ENCODE assay signal across 17 cellular contexts in the genomic region with DNA sequence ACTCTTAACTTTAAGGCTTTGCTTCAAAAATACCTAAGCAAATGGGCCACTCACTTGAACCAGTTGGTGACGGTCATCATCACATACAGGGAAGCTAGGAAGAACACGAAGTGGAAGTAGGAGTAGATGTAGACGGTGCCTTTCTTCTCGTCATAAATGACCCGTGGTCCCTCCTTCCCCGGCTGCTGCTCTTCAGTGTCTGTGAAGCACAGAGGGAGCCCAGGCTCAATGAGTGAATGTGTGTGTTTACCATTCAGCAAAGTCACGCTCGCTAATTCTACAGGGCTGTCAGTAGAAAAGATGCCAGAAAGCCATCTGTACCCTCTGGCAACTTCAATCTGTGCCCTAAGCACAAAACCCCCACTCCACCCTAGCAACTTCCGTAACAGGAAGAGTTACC.
DNase-seq lines count a peak whose midpoint lies in the region; ATAC-seq and TF ChIP-seq lines count a peak whose summit lies in the region.
"Had no signal": no experiment of that assay in that cellular context is flagged by ENCODE, and none has a peak within 500 bp of the region (broad histone marks: within the 10 kb centered on the region; RNA-seq: fewer than 3 reads in every experiment).

No MANE protein-coding gene starts in this region.

- no peaks in the 10 kb centered on the region for H3K9me3 Mint-ChIP-seq in GM23338
- no peaks in the 10 kb centered on the region for H3K9me3 Mint-ChIP-seq in activated naive CD8-positive, alpha-beta T cell treated with anti-CD3 and anti-CD28 coated beads for 36 hours
- H3K9me3 Mint-ChIP-seq in activated CD4-positive, alpha-beta T cell treated with anti-CD3 and anti-CD28 coated beads, Interleukin-2, amount 10 ng/mL, durations not matched to agents 7 days and 5 days = no peaks in the 10 kb centered on the region
- H3K9me3 Mint-ChIP-seq: immature natural killer cell, natural killer cell had no signal

- peaks cover 63% of the 10 kb centered on the region for H3K36me3 Mint-ChIP-seq in GM23338 (ENCODE audit: low read depth)
- H3K36me3 Mint-ChIP-seq in activated naive CD8-positive, alpha-beta T cell treated with anti-CD3 and anti-CD28 coated beads for 36 hours = peaks cover 41% of the 10 kb centered on the region
- peaks cover 90% of the 10 kb centered on the region for H3K36me3 Mint-ChIP-seq in activated CD4-positive, alpha-beta T cell treated with anti-CD3 and anti-CD28 coated beads, Interleukin-2, amount 10 ng/mL, durations not matched to agents 7 days and 5 days (ENCODE audit: low read depth)
- H3K36me3 Mint-ChIP-seq: natural killer cell had no signal

- CTCF ChIA-PET in activated CD4-positive, alpha-beta T cell treated with anti-CD3 and anti-CD28 coated beads, Interleukin-2, amount 10 ng/mL, durations not matched to agents 7 days and 5 days (lab: Charles Lee) = interaction anchor here (1.2 to 1.3 kb wide), 3 partner anchors 10 to 20 kb away, joined by 3 to 4 read pairs (median 4); no protein-coding TSS in a partner anchor

- intact Hi-C loops in prostate gland (cut with DNase I) = no loop called here

- H3K27me3 Mint-ChIP-seq in GM23338 (ENCODE audit: insufficient read depth, low read depth, poor library complexity) = peaks cover 6% of the 10 kb centered on the region
- no peaks in the 10 kb centered on the region for H3K27me3 Mint-ChIP-seq in activated naive CD8-positive, alpha-beta T cell treated with anti-CD3 and anti-CD28 coated beads for 36 hours
- H3K27me3 Mint-ChIP-seq in activated CD4-positive, alpha-beta T cell treated with anti-CD3 and anti-CD28 coated beads, Interleukin-2, amount 10 ng/mL, durations not matched to agents 7 days and 5 days = no peaks in the 10 kb centered on the region

- H3K4me3 ChIP-seq in GM23338 = no peak overlapping the region
- peak overlapping the region in 1 of 2 experiments; percentile 28 for H3K4me3 ChIP-seq in neutrophil (ENCODE audit: low read depth in 1 of 2, low read length in 1 of 2)
- no peak overlapping the region for H3K4me3 ChIP-seq in prostate gland
- H3K4me3 ChIP-seq: heart right ventricle, thoracic aorta had no signal

- H3K79me2 ChIP-seq in GM23338 (replicated peaks; ENCODE audit: insufficient read depth) = no peaks in the 10 kb centered on the region

- H4K20me1 ChIP-seq in GM23338 (replicated peaks; ENCODE audit: insufficient read depth) = no peaks in the 10 kb centered on the region

- H3K27ac ChIP-seq in GM23338 (ENCODE audit: low read depth) = peak overlapping the region; percentile 20; the same call in 1 of the 2 replicates
- peak overlapping the region; percentile 80 for H3K27ac ChIP-seq in neutrophil
- H3K27ac ChIP-seq in prostate gland = no peak overlapping the region
- H3K27ac ChIP-seq: thoracic aorta, VCaP had no signal

- H3K4me2 ChIP-seq in GM23338 = no peak overlapping the region

- no peak for TF ChIP-seq CTCF in GM23338 (conservative IDR thresholded peaks at IDR 0.05; ENCODE audit: low read depth in 2 of 2)
- TF ChIP-seq CTCF in neutrophil (IDR thresholded peaks at IDR 0.05) = no peak
- no peak for TF ChIP-seq CTCF in prostate gland (IDR thresholded peaks at IDR 0.05)

- ATAC-seq in GM23338 = no peak
- ATAC-seq: heart right ventricle, natural killer cell, Right ventricle myocardium inferior had no signal

- H3K36me3 ChIP-seq in GM23338 (ENCODE audit: insufficient read depth) (peaks cover 22% of the 10 kb centered on the region), neutrophil (peaks cover 17% of the 10 kb centered on the region), prostate gland (no peaks in the 10 kb centered on the region)

- H3K27me3 ChIP-seq in GM23338 (ENCODE audit: insufficient read depth) = no peaks in the 10 kb centered on the region
- no peaks in the 10 kb centered on the region for H3K27me3 ChIP-seq in neutrophil
- no peaks in the 10 kb centered on the region for H3K27me3 ChIP-seq in prostate gland (replicated peaks; ENCODE audit: insufficient read depth)
- H3K27me3 ChIP-seq: heart right ventricle had no signal

- WGBS in prostate gland = 85% methylated on average over 9 of the region's 9 CpGs

- POLR2A ChIA-PET in activated CD4-positive, alpha-beta T cell treated with anti-CD3 and anti-CD28 coated beads, Interleukin-2, amount 10 ng/mL, durations not matched to agents 7 days and 5 days (lab: Charles Lee) = no interaction called here

- no peak overlapping the region for H2AFZ ChIP-seq in GM23338

- H3K9me3 ChIP-seq in neutrophil (no peaks in the 10 kb centered on the region), prostate gland (no peaks in the 10 kb centered on the region)
- H3K9me3 ChIP-seq: heart right ventricle, thoracic aorta had no signal

- no peak for TF ChIP-seq POLR2A in prostate gland (IDR thresholded peaks at IDR 0.05)

- peak overlapping the region; percentile 63; the same call in 1 of the 2 replicates for H3K27ac Mint-ChIP-seq in GM23338
- peak overlapping the region; percentile 40 for H3K27ac Mint-ChIP-seq in activated naive CD8-positive, alpha-beta T cell treated with anti-CD3 and anti-CD28 coated beads for 36 hours
- H3K27ac Mint-ChIP-seq in activated CD4-positive, alpha-beta T cell treated with anti-CD3 and anti-CD28 coated beads, Interleukin-2, amount 10 ng/mL, durations not matched to agents 7 days and 5 days = no peak overlapping the region
- H3K27ac Mint-ChIP-seq: immature natural killer cell, natural killer cell had no signal

- H3K4me1 ChIP-seq in GM23338 (ENCODE audit: insufficient read depth) (peaks cover 43% of the 10 kb centered on the region), neutrophil (ENCODE audit: control insufficient read depth in 1 of 2, insufficient read depth in 1 of 2, low read depth in 1 of 2, low read length in 1 of 2) (peaks cover 45% of the 10 kb centered on the region in 2 experiments), prostate gland (replicated peaks) (no peaks in the 10 kb centered on the region)

- H3K9me2 ChIP-seq in GM23338 (ENCODE audit: insufficient read depth) = no peaks in the 10 kb centered on the region

- H3K4me1 Mint-ChIP-seq in GM23338 = peaks cover 56% of the 10 kb centered on the region
- H3K4me1 Mint-ChIP-seq in activated naive CD8-positive, alpha-beta T cell treated with anti-CD3 and anti-CD28 coated beads for 36 hours = peaks cover 52% of the 10 kb centered on the region
- H3K4me1 Mint-ChIP-seq in activated CD4-positive, alpha-beta T cell treated with anti-CD3 and anti-CD28 coated beads, Interleukin-2, amount 10 ng/mL, durations not matched to agents 7 days and 5 days = peaks cover 54% of the 10 kb centered on the region
- H3K4me1 Mint-ChIP-seq: immature natural killer cell, natural killer cell had no signal

- H3K4me3 Mint-ChIP-seq in GM23338 = no peak overlapping the region
- H3K4me3 Mint-ChIP-seq in activated naive CD8-positive, alpha-beta T cell treated with anti-CD3 and anti-CD28 coated beads for 36 hours = no peak overlapping the region
- no peak overlapping the region for H3K4me3 Mint-ChIP-seq in activated CD4-positive, alpha-beta T cell treated with anti-CD3 and anti-CD28 coated beads, Interleukin-2, amount 10 ng/mL, durations not matched to agents 7 days and 5 days
- H3K4me3 Mint-ChIP-seq: immature natural killer cell, natural killer cell had no signal

- peak; percentile 37 for DNase-seq in activated CD8-positive, alpha-beta memory T cell treated with anti-CD3 and anti-CD28 coated beads for 24 hours
- no peak for DNase-seq in activated CD8-positive, alpha-beta memory T cell treated with anti-CD3 and anti-CD28 coated beads, Interleukin-2, amount 50 U/mL, for 4 hours
- no peak for DNase-seq in GM23338 (ENCODE audit: low spot score)
- no peak for DNase-seq in activated naive CD8-positive, alpha-beta T cell treated with anti-CD3 and anti-CD28 coated beads for 36 hours
- no peak for DNase-seq in NCI-H1105 treated with DMSO at 0.1 percent for 48 hours (lab: John Stamatoyannopoulos, UW)
- DNase-seq in prostate gland (ENCODE audit: low spot score) = no peak
- no peak for DNase-seq in activated CD4-positive, alpha-beta T cell treated with anti-CD3 and anti-CD28 coated beads, Interleukin-2, amount 10 ng/mL, durations not matched to agents 7 days and 5 days
- DNase-seq: C1 segment of cervical spinal cord, heart right ventricle, immature natural killer cell, natural killer cell, NCI-H1436 treated with DMSO at 0.1 percent for 48 hours, T-helper 1 cell had no signal

- peaks cover 43% of the 10 kb centered on the region for H3F3A ChIP-seq in GM23338 (replicated peaks; ENCODE audit: low read depth)

TF ChIP-seq in GM23338, 12 proteins besides CTCF, POLR2A, EP300 and RAD21:
- TF ChIP-seq JUNB (IDR thresholded peaks at IDR 0.05; ENCODE audit: unreplicated experiment) (no peak), NANOG (IDR thresholded peaks at IDR 0.05; ENCODE audit: borderline replicate concordance) (no peak), POLR2AphosphoS5 (IDR thresholded peaks at IDR 0.05; ENCODE audit: low read depth) (no peak), ZNF114 (CRISPR knock-in tag; IDR thresholded peaks at IDR 0.05) (no peak), STAT1 (IDR thresholded peaks at IDR 0.05; ENCODE audit: unreplicated experiment) (no peak), ZNF331 (CRISPR knock-in tag; IDR thresholded peaks at IDR 0.05; ENCODE audit: low read depth) (no peak), CREB1 (CRISPR knock-in tag; IDR thresholded peaks at IDR 0.05; ENCODE audit: low read depth) (no peak)
TF ChIP-seq in GM23338: peak in this region for 0.

Comparison
In these comparisons a context has a peak if more than half of its experiments do, and no peak if none do; other contexts are left out.
1. H3K27ac ChIP-seq: peak in GM23338 (single experiment) and neutrophil (single experiment); none in prostate gland (0 of 2).